1 cellular context compared by ENCODE assay signal in genomic region chr17:51153210-51154072, GRCh38.
TF ChIP-seq lines count a peak whose summit lies in the region.

NME1 (plus strand) TSS chr17:51153559; CDS start chr17:51155655, 2,096 bp downstream.

TF ChIP-seq in HEK293, 187 proteins besides CTCF, POLR2A, EP300 and RAD21 (continued from another document and continues in another):
- peak; percentile 37; the same call in 1 of the 2 replicates for TF ChIP-seq ZNF488 (tag by site-specific recombination; IDR thresholded peaks at IDR 0.05)
- peak; percentile 98 for TF ChIP-seq KLF8 (tag by site-specific recombination; IDR thresholded peaks at IDR 0.05)
- TF ChIP-seq ZNF433 (tag by site-specific recombination; IDR thresholded peaks at IDR 0.05; ENCODE audit: low read depth) = no peak
- peak; percentile 37; the same call in 1 of the 2 replicates for TF ChIP-seq ZNF341 (tag by site-specific recombination; IDR thresholded peaks at IDR 0.05; ENCODE audit: low read depth)
- TF ChIP-seq YY1 (tag by site-specific recombination; IDR thresholded peaks at IDR 0.05) = peak; percentile 90
- TF ChIP-seq ZNF266 (tag by site-specific recombination; IDR thresholded peaks at IDR 0.05; ENCODE audit: low read depth) = no peak
- peak; percentile 44; the same call in 1 of the 2 replicates for TF ChIP-seq ZNF423 (tag by site-specific recombination; IDR thresholded peaks at IDR 0.05)
- TF ChIP-seq SCRT2 (tag by site-specific recombination; IDR thresholded peaks at IDR 0.05) = peak; percentile 76; the same call in 1 of the 2 replicates
- 0 out of 2 replicates have a peak, but pooled peaks have one; percentile 54 for TF ChIP-seq ZNF624 (tag by site-specific recombination; IDR thresholded peaks at IDR 0.05)
- no peak for TF ChIP-seq ZNF555 (tag by site-specific recombination; conservative IDR thresholded peaks at IDR 0.05)
- TF ChIP-seq ZNF2 (tag by site-specific recombination; IDR thresholded peaks at IDR 0.05) = peak; percentile 99
- TF ChIP-seq ZNF48 (tag by site-specific recombination; IDR thresholded peaks at IDR 0.05) = no peak
- peak; percentile 99 for TF ChIP-seq KLF7 (tag by site-specific recombination; IDR thresholded peaks at IDR 0.05; ENCODE audit: borderline replicate concordance)
- no peak for TF ChIP-seq ZNF140 (tag by site-specific recombination; IDR thresholded peaks at IDR 0.05)
- no peak for TF ChIP-seq ZNF175 (tag by site-specific recombination; IDR thresholded peaks at IDR 0.05)
- TF ChIP-seq ZNF292 (tag by site-specific recombination; IDR thresholded peaks at IDR 0.05; ENCODE audit: borderline replicate concordance, low read depth) = no peak
- TF ChIP-seq ZNF580 (tag by site-specific recombination; IDR thresholded peaks at IDR 0.05) = peak; percentile 97
- TF ChIP-seq ZNF645 (tag by site-specific recombination; IDR thresholded peaks at IDR 0.05) = no peak
- TF ChIP-seq ZNF664 (tag by site-specific recombination; IDR thresholded peaks at IDR 0.05) = peak; percentile 75
- peak; percentile 56; the same call in 1 of the 2 replicates for TF ChIP-seq ZNF23 (tag by site-specific recombination; IDR thresholded peaks at IDR 0.05; ENCODE audit: borderline replicate concordance)
- TF ChIP-seq ZNF350 (tag by site-specific recombination; IDR thresholded peaks at IDR 0.05) = no peak
- TF ChIP-seq ZNF202 (tag by site-specific recombination; IDR thresholded peaks at IDR 0.05; ENCODE audit: borderline replicate concordance) = no peak
- no peak for TF ChIP-seq ZNF211 (tag by site-specific recombination; IDR thresholded peaks at IDR 0.05; ENCODE audit: low read depth)
- 0 out of 2 replicates have a peak, but pooled peaks have one; percentile 48 for TF ChIP-seq SCRT1 (tag by site-specific recombination; IDR thresholded peaks at IDR 0.05; ENCODE audit: borderline replicate concordance)
- no peak for TF ChIP-seq ZNF548 (tag by site-specific recombination; IDR thresholded peaks at IDR 0.05)
- no peak for TF ChIP-seq ZNF791 (tag by site-specific recombination; IDR thresholded peaks at IDR 0.05)
- TF ChIP-seq ZNF776 (tag by site-specific recombination; IDR thresholded peaks at IDR 0.05; ENCODE audit: borderline replicate concordance) = no peak
- peak; percentile 28; the same call in 1 of the 2 replicates for TF ChIP-seq ZNF707 (tag by site-specific recombination; IDR thresholded peaks at IDR 0.05)
- TF ChIP-seq BCL11B (tag by site-specific recombination; IDR thresholded peaks at IDR 0.05; ENCODE audit: low read depth) = no peak; the same call in 1 of the 2 replicates
- TF ChIP-seq REST (tag by site-specific recombination; IDR thresholded peaks at IDR 0.05) = peak; percentile 85
- TF ChIP-seq ZNF37A (tag by site-specific recombination; IDR thresholded peaks at IDR 0.05) = no peak
- TF ChIP-seq ZNF366 (tag by site-specific recombination; conservative IDR thresholded peaks at IDR 0.05) = peak; percentile 97
- peak; percentile 82 for TF ChIP-seq PRDM10 (tag by site-specific recombination; IDR thresholded peaks at IDR 0.05)
- TF ChIP-seq ZNF174 (tag by site-specific recombination; IDR thresholded peaks at IDR 0.05) = no peak
- TF ChIP-seq WT1 (tag by site-specific recombination; IDR thresholded peaks at IDR 0.05) = peak; percentile 81
- TF ChIP-seq ZNF837 (tag by site-specific recombination; IDR thresholded peaks at IDR 0.05) = no peak
- peak; percentile 94 for TF ChIP-seq ZNF792 (tag by site-specific recombination; IDR thresholded peaks at IDR 0.05)
- no peak for TF ChIP-seq ZNF670 (tag by site-specific recombination; IDR thresholded peaks at IDR 0.05; ENCODE audit: low read depth)
- TF ChIP-seq ZNF248 (tag by site-specific recombination; IDR thresholded peaks at IDR 0.05) = no peak; the same call in 1 of the 2 replicates
- TF ChIP-seq ZFP3 (tag by site-specific recombination; IDR thresholded peaks at IDR 0.05; ENCODE audit: low read depth) = no peak
- peak; percentile 95 for TF ChIP-seq ZNF394 (tag by site-specific recombination; IDR thresholded peaks at IDR 0.05; ENCODE audit: borderline replicate concordance)
- TF ChIP-seq ZNF501 (tag by site-specific recombination; IDR thresholded peaks at IDR 0.05) = peak; percentile 100
- TF ChIP-seq ZNF19 (tag by site-specific recombination; IDR thresholded peaks at IDR 0.05; ENCODE audit: low read depth) = no peak
- TF ChIP-seq HOXC10 (CRISPR knock-in tag; IDR thresholded peaks at IDR 0.05) = peak; percentile 87; the same call in 1 of the 2 replicates
- TF ChIP-seq ZNF626 (tag by site-specific recombination; IDR thresholded peaks at IDR 0.05) = no peak
- peak; percentile 99 for TF ChIP-seq ZXDB (tag by site-specific recombination; IDR thresholded peaks at IDR 0.05)
- TF ChIP-seq ZNF324 (tag by site-specific recombination; IDR thresholded peaks at IDR 0.05) = peak; percentile 100
- no peak for TF ChIP-seq ELK4 (IDR thresholded peaks at IDR 0.05; ENCODE audit: borderline replicate concordance, low read depth, low read length)
- peak; percentile 97 for TF ChIP-seq INSM2 (tag by site-specific recombination; IDR thresholded peaks at IDR 0.05)
- peak; percentile 76 for TF ChIP-seq MYNN (tag by site-specific recombination; IDR thresholded peaks at IDR 0.05; ENCODE audit: borderline replicate concordance)
- peak; percentile 27; the same call in 1 of the 2 replicates for TF ChIP-seq GFI1B (tag by site-specific recombination; IDR thresholded peaks at IDR 0.05)
- TF ChIP-seq AEBP2 (tag by site-specific recombination; IDR thresholded peaks at IDR 0.05; ENCODE audit: borderline replicate concordance) = 0 out of 2 replicates have a peak, but pooled peaks have one; percentile 67
- TF ChIP-seq ZNF146 (tag by site-specific recombination; IDR thresholded peaks at IDR 0.05) = peak; percentile 67
